8 cellular contexts compared by ENCODE assay signal in genomic region chr16:85557083-85557975, GRCh38. TPM values are rescaled to one million over a fixed set of nuclear protein-coding genes. Genes with fewer than 3 reads are reported as not detected.
DNase-seq lines count a peak whose midpoint lies in the region; TF ChIP-seq lines count a peak whose summit lies in the region.

No MANE protein-coding gene starts in this region.

- peak overlapping the region; percentile 89 for H3K9ac ChIP-seq in endodermal cell (ENCODE audit: extremely low read depth, low read length, poor library complexity, severe bottlenecking)

- 3% methylated on average over 6 to 21 of the region's 22 CpGs for WGBS in endodermal cell (ENCODE audit: insufficient coverage in 1 of 2, insufficient read length in 1 of 2), 2 experiments

- H3K27ac Mint-ChIP-seq in endodermal cell, result peak overlapping the region; percentile 88
- peak overlapping the region; percentile 69 to 77 (median 76) for H3K27ac Mint-ChIP-seq in nephron

- DNase-seq in GM06990 (ENCODE audit: extremely low read depth, insufficient read length) (no peak), HuH-7 (ENCODE audit: low spot score) (peak; percentile 84), endodermal cell (peak; percentile 77), cerebellar nuclear complex (lab: John Stamatoyannopoulos, UW) (no peak), GM13976 (ENCODE audit: low spot score) (no peak), NCI-H510A (lab: John Stamatoyannopoulos, UW) (no peak)
- peak; percentile 44 to 52 for DNase-seq in activated CD4-positive, alpha-beta T cell treated with anti-CD3 and anti-CD28 coated beads for 4 hours

- H3K27me3 Mint-ChIP-seq in endodermal cell (ENCODE audit: insufficient read depth), result no peaks in the 10 kb centered on the region
- H3K27me3 Mint-ChIP-seq in nephron (ENCODE audit: low read depth), result peaks cover 5% of the 10 kb centered on the region

- H3K27ac ChIP-seq in endodermal cell (ENCODE audit: low read depth, low read length), result no peak overlapping the region

- H3K4me3 ChIP-seq in GM06990 (replicated peaks; ENCODE audit: low read depth, low read length) (peak overlapping the region; percentile 83), endodermal cell (ENCODE audit: low read length) (peak overlapping the region; percentile 93)

- peaks cover 33% of the 10 kb centered on the region for H3K4me1 Mint-ChIP-seq in endodermal cell
- H3K4me1 Mint-ChIP-seq in nephron, result peaks cover 61% of the 10 kb centered on the region

- H3K4me1 ChIP-seq in endodermal cell (ENCODE audit: control insufficient read depth, insufficient read depth, low read length), result peaks cover 15% of the 10 kb centered on the region

- no peaks in the 10 kb centered on the region for H3K9me3 ChIP-seq in endodermal cell (ENCODE audit: control insufficient read depth, low read length)

- H3K27me3 ChIP-seq in GM06990 (replicated peaks; ENCODE audit: control insufficient read depth, insufficient read depth, low read length) (no peaks in the 10 kb centered on the region), endodermal cell (ENCODE audit: control insufficient read depth, insufficient read depth, low read length, poor library complexity, severe bottlenecking) (no peaks in the 10 kb centered on the region)

- no peaks in the 10 kb centered on the region for H3K9me3 Mint-ChIP-seq in endodermal cell
- H3K9me3 Mint-ChIP-seq in nephron, result no peaks in the 10 kb centered on the region

- peak overlapping the region; percentile 91 for H3K4me3 Mint-ChIP-seq in endodermal cell
- peak overlapping the region; percentile 75 to 89 (median 83) for H3K4me3 Mint-ChIP-seq in nephron

- TF ChIP-seq CTCF in GM06990 (IDR thresholded peaks at IDR 0.05; ENCODE audit: insufficient read depth, low read length, poor library complexity, severe bottlenecking), result no peak
- peak; percentile 45 for TF ChIP-seq CTCF in endodermal cell (conservative IDR thresholded peaks at IDR 0.05)
- TF ChIP-seq CTCF in nephron (IDR thresholded peaks at IDR 0.05; ENCODE audit: unreplicated experiment in 3 of 3), result no peak
- TF ChIP-seq CTCF in GM13976 (IDR thresholded peaks at IDR 0.05; ENCODE audit: borderline replicate concordance, control extremely low read depth, extremely low read depth, insufficient read depth, missing control alignments), result no peak

- in situ Hi-C loops in GM13976 (cut with MboI; ENCODE audit: low sequenced_read_pairs, unreplicated experiment), result loop anchor here (10.0 kb wide), 1 partner anchor 47 kb away; no protein-coding TSS in a partner anchor

- H3K36me3 Mint-ChIP-seq in endodermal cell (ENCODE audit: low read depth) (no peaks in the 10 kb centered on the region), nephron (ENCODE audit: low read depth) (no peaks in the 10 kb centered on the region)

- H3K36me3 ChIP-seq in GM06990 (ENCODE audit: control insufficient read depth, insufficient read depth, low read length) (no peaks in the 10 kb centered on the region), endodermal cell (ENCODE audit: control insufficient read depth, insufficient read depth, low read length) (no peaks in the 10 kb centered on the region)

RNA-seq across cellular contexts. Expression of gene GSE1, which starts 55.8 kb away (rescaled TPM):
- total RNA-seq in endodermal cell, result 100 to 1,000 TPM; 108 to 128 TPM
- polyA plus RNA-seq in endodermal cell (2013, experiment 1 of 2), result 55.0 TPM
- polyA plus RNA-seq in endodermal cell (2013, experiment 2 of 2), result 54.2 TPM

Comparison
In these comparisons a context has a peak if more than half of its experiments do, and no peak if none do; other contexts are left out.
1. DNase-seq: peak in HuH-7 (single experiment), activated CD4-positive, alpha-beta T cell treated with anti-CD3 and anti-CD28 coated beads for 4 hours (2 of 2) and endodermal cell (single experiment); none in GM06990 (single experiment), cerebellar nuclear complex (0 of 2), GM13976 (single experiment) and NCI-H510A (single experiment).